ENCODE assay signal across 1 cellular context in the genomic region with DNA sequence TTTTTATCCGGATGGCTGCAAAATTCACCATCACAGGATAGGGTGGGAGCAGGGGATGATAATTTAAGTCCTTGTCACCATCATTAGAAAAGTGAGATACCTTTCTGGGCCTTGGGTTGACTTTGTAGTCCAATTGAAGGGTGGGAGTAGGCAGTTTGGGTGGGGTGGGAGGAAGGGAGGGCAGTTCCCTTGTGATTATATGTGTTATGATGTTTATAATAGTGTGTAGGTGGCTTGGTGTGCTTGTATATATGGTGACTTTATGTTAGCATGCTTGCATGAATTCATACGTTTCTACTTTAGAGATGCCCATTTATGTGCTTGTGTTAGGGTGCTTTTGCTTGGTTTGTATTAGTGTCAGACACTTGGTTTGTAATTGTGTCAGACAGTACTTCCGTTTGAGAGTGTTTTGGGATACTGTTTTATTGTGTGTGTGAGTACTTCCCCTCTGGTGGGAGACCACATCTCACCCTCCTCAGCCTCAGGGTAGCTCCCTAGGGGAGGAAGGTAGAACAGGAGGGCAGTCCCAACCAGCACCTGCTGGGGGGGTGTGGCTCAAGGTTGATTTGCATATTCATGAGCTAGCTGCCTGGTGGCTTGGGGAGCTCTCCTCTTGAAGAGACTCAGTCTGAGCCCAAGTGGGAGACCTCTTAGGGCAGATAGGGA.
A peak's percentile ranks its signal among the peaks of the same experiment; 100 is the strongest.
TF ChIP-seq lines count a peak whose summit lies in the region.

No MANE protein-coding gene starts in this region.

TF ChIP-seq in GM12878, 131 proteins besides CTCF, POLR2A, EP300 and RAD21 (continues in another document):
- peak; percentile 68 for TF ChIP-seq GATAD2B (conservative IDR thresholded peaks at IDR 0.05; ENCODE audit: low read depth)
- 0 out of 2 replicates have a peak, but pooled peaks have one; percentile 34 for TF ChIP-seq HDGF (IDR thresholded peaks at IDR 0.05)
- peak; percentile 72 for TF ChIP-seq NR2F1 (conservative IDR thresholded peaks at IDR 0.05)
- peak; percentile 100 for TF ChIP-seq POU2F2 (IDR thresholded peaks at IDR 0.05; ENCODE audit: borderline replicate concordance, low read depth, low read length)
- TF ChIP-seq, protein P1, sequence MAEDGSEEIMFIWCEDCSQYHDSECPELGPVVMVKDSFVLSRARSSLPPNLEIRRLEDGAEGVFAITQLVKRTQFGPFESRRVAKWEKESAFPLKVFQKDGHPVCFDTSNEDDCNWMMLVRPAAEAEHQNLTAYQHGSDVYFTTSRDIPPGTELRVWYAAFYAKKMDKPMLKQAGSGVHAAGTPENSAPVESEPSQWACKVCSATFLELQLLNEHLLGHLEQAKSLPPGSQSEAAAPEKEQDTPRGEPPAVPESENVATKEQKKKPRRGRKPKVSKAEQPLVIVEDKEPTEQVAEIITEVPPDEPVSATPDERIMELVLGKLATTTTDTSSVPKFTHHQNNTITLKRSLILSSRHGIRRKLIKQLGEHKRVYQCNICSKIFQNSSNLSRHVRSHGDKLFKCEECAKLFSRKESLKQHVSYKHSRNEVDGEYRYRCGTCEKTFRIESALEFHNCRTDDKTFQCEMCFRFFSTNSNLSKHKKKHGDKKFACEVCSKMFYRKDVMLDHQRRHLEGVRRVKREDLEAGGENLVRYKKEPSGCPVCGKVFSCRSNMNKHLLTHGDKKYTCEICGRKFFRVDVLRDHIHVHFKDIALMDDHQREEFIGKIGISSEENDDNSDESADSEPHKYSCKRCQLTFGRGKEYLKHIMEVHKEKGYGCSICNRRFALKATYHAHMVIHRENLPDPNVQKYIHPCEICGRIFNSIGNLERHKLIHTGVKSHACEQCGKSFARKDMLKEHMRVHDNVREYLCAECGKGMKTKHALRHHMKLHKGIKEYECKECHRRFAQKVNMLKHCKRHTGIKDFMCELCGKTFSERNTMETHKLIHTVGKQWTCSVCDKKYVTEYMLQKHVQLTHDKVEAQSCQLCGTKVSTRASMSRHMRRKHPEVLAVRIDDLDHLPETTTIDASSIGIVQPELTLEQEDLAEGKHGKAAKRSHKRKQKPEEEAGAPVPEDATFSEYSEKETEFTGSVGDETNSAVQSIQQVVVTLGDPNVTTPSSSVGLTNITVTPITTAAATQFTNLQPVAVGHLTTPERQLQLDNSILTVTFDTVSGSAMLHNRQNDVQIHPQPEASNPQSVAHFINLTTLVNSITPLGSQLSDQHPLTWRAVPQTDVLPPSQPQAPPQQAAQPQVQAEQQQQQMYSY (CRISPR knock-in tag; IDR thresholded peaks at IDR 0.05), result no peak
- TF ChIP-seq CBX5 (IDR thresholded peaks at IDR 0.05; ENCODE audit: low read depth), result no peak
- TF ChIP-seq, protein P2, sequence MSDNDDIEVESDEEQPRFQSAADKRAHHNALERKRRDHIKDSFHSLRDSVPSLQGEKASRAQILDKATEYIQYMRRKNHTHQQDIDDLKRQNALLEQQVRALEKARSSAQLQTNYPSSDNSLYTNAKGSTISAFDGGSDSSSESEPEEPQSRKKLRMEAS (IDR thresholded peaks at IDR 0.05; ENCODE audit: low read depth, low read length), result no peak
- peak; percentile 54 for TF ChIP-seq RUNX3 (IDR thresholded peaks at IDR 0.05; ENCODE audit: low read length)
- TF ChIP-seq EGR1 (IDR thresholded peaks at IDR 0.05; ENCODE audit: borderline replicate concordance in 1 of 2, low read depth in 2 of 2, low read length in 2 of 2), result no peak
- no peak for TF ChIP-seq ZNF24 (IDR thresholded peaks at IDR 0.05)
- no peak for TF ChIP-seq SUPT20H (IDR thresholded peaks at IDR 0.05; ENCODE audit: borderline replicate concordance, control insufficient read depth, low read depth, low read length)
- peak in 1 of 2 experiments; percentile 62; a peak in 2 of 4 replicates for TF ChIP-seq BHLHE40 (IDR thresholded peaks at IDR 0.05; ENCODE audit: borderline replicate concordance in 1 of 2, low read depth in 2 of 2, low read length in 1 of 2)
- no peak for TF ChIP-seq FOS (IDR thresholded peaks at IDR 0.05; ENCODE audit: borderline replicate concordance, extremely low read depth, insufficient read length)
- TF ChIP-seq MEF2A (IDR thresholded peaks at IDR 0.05; ENCODE audit: insufficient read depth, low read depth, low read length), result no peak
- no peak for TF ChIP-seq HDAC6 (IDR thresholded peaks at IDR 0.05; ENCODE audit: unreplicated experiment)
- peak; percentile 49 to 59; a peak in 1 of 4 replicates for TF ChIP-seq IKZF2 (IDR thresholded peaks at IDR 0.05)
- TF ChIP-seq BACH1 (IDR thresholded peaks at IDR 0.05; ENCODE audit: borderline replicate concordance), result no peak
- 0 out of 2 replicates have a peak, but pooled peaks have one; percentile 70 for TF ChIP-seq NBN (IDR thresholded peaks at IDR 0.05)
- no peak for TF ChIP-seq IRF4 (IDR thresholded peaks at IDR 0.05; ENCODE audit: low read depth, low read length)
- TF ChIP-seq PML (IDR thresholded peaks at IDR 0.05; ENCODE audit: low read length), result no peak
- no peak for TF ChIP-seq NRF1 (conservative IDR thresholded peaks at IDR 0.05; ENCODE audit: low read depth, low read length)
- TF ChIP-seq ZZZ3 (IDR thresholded peaks at IDR 0.05; ENCODE audit: control insufficient read depth, insufficient read length, low read depth), result no peak
- peak; percentile 59; the same call in 1 of the 2 replicates for TF ChIP-seq TCF12 (IDR thresholded peaks at IDR 0.05; ENCODE audit: low read depth, low read length)
- no peak for TF ChIP-seq ETV6 (conservative IDR thresholded peaks at IDR 0.05 in 1 of 2, IDR thresholded peaks at IDR 0.05 in 1 of 2; ENCODE audit: borderline replicate concordance in 1 of 2, low read depth in 1 of 2)
- TF ChIP-seq HSF1 (IDR thresholded peaks at IDR 0.05; ENCODE audit: low read depth, low read length), result no peak
- TF ChIP-seq KLF5 (IDR thresholded peaks at IDR 0.05; ENCODE audit: partially characterized antibody), result no peak
- no peak for TF ChIP-seq ZBTB40 (IDR thresholded peaks at IDR 0.05; ENCODE audit: borderline replicate concordance)
- no peak for TF ChIP-seq PBX3 (IDR thresholded peaks at IDR 0.05; ENCODE audit: insufficient replicate concordance, low read depth, low read length)
- TF ChIP-seq, protein P3, sequence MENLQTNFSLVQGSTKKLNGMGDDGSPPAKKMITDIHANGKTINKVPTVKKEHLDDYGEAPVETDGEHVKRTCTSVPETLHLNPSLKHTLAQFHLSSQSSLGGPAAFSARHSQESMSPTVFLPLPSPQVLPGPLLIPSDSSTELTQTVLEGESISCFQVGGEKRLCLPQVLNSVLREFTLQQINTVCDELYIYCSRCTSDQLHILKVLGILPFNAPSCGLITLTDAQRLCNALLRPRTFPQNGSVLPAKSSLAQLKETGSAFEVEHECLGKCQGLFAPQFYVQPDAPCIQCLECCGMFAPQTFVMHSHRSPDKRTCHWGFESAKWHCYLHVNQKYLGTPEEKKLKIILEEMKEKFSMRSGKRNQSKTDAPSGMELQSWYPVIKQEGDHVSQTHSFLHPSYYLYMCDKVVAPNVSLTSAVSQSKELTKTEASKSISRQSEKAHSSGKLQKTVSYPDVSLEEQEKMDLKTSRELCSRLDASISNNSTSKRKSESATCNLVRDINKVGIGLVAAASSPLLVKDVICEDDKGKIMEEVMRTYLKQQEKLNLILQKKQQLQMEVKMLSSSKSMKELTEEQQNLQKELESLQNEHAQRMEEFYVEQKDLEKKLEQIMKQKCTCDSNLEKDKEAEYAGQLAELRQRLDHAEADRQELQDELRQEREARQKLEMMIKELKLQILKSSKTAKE (IDR thresholded peaks at IDR 0.05; ENCODE audit: low read depth, poor library complexity, severe bottlenecking), result peak; percentile 98
- no peak for TF ChIP-seq CREB1 (IDR thresholded peaks at IDR 0.05; ENCODE audit: low read depth)
- TF ChIP-seq MLLT1 (IDR thresholded peaks at IDR 0.05), result 0 out of 2 replicates have a peak, but pooled peaks have one; percentile 31
- TF ChIP-seq MTA2 (IDR thresholded peaks at IDR 0.05; ENCODE audit: low read depth), result peak; percentile 56
- 0 out of 2 replicates have a peak, but pooled peaks have one; percentile 4 for TF ChIP-seq ATF7 (IDR thresholded peaks at IDR 0.05; ENCODE audit: low read depth)
- no peak for TF ChIP-seq ZSCAN29 (IDR thresholded peaks at IDR 0.05)
- TF ChIP-seq CREM (IDR thresholded peaks at IDR 0.05; ENCODE audit: low read depth), result no peak
- no peak for TF ChIP-seq LARP7 (IDR thresholded peaks at IDR 0.05)
- TF ChIP-seq PAX8 (IDR thresholded peaks at IDR 0.05), result no peak
- TF ChIP-seq FOXM1 (IDR thresholded peaks at IDR 0.05; ENCODE audit: low read depth, low read length), result no peak
- peak; percentile 93 for TF ChIP-seq MEF2B (IDR thresholded peaks at IDR 0.05; ENCODE audit: partially characterized antibody, poor library complexity, severe bottlenecking)
